ENCODE assay signal across 9 cellular contexts in the genomic region with DNA sequence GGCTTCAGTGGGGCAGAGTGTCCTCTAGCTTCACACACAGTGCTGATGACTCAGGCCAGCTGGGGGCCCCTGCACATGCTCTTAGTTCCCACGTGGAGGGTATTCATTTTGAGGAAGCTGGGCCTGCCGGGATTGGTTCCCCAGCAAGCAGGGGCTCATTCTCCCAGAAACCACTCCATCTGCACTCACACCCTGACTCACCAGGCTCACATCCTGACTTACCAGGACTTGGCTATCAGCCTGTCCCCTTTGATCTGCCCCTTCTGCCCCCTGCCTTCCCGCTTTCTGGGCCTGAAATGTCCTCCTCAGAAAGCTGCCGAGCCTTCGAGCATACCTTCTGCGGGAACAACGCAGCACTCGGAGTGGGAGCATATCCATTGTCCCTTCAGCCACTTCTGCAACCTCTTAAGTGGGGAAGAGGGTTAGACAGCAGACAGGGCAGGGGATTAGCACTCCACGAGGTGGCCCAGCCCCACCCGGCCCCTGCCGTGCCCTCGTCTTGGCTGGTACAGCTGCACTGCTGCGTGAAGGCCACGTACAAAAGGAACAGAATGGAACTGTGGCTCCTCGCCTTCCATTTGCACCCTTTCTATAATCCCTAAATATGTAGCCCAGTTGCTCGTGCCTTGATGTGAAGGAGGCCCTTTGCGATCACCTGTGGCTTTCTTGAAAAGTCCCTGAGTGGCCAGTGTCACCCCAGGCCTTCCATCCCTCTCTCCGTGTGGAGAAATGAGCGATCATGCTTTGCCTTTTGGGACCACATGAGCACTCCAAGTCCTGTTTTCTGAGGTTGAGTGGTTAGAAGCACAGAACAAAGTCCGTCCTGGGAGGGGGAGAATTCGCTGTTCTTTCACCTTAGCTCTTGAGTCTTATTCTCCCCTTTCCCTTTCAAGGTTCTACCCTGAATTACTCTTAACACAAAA. TPM values are rescaled to one million over a fixed set of nuclear protein-coding genes. Genes with fewer than 3 reads are reported as not detected.
DNase-seq lines count a peak whose midpoint lies in the region; ATAC-seq, FAIRE-seq and TF ChIP-seq lines count a peak whose summit lies in the region.
"Had no signal": no experiment of that assay in that cellular context is flagged by ENCODE, and none has a peak within 500 bp of the region (broad histone marks: within the 10 kb centered on the region; RNA-seq: fewer than 3 reads in every experiment).

No MANE protein-coding gene starts in this region.

- peaks cover 49% of the 10 kb centered on the region for H3K4me1 Mint-ChIP-seq in WTC11

- FAIRE-seq in keratinocyte (lab: Jason Lieb, UNC), result peak; percentile 23
- FAIRE-seq: colon had no signal

- H3K4me2 ChIP-seq in keratinocyte (ENCODE audit: control insufficient read depth, extremely low read depth, insufficient read depth, low read depth, low read length), result peak overlapping the region; percentile 12

- H3K36me3 ChIP-seq in keratinocyte (ENCODE audit: control insufficient read depth in 2 of 2, extremely low read depth in 1 of 2, insufficient read depth in 2 of 2, low read length in 2 of 2), result no peaks in the 10 kb centered on the region
- H3K36me3 ChIP-seq in testis (ENCODE audit: low read depth, missing control alignments), result no peaks in the 10 kb centered on the region

- TF ChIP-seq CTCF in WTC11 (IDR thresholded peaks at IDR 0.05) (no peak), keratinocyte (optimal IDR thresholded peaks at IDR 0.05 in 1 of 3, IDR thresholded peaks at IDR 0.05 in 1 of 3, conservative IDR thresholded peaks at IDR 0.05 in 1 of 3; ENCODE audit: extremely low read depth in 1 of 3, insufficient read depth in 2 of 3, low read length in 3 of 3) (no peak), testis (IDR thresholded peaks at IDR 0.05) (no peak)

- H3K9ac ChIP-seq in keratinocyte (ENCODE audit: control insufficient read depth, extremely low read depth, insufficient read depth, low read length), result peak overlapping the region; percentile 78

- no peak overlapping the region for H2AFZ ChIP-seq in keratinocyte (ENCODE audit: control insufficient read depth, low read length)

- H3K27me3 Mint-ChIP-seq in WTC11 (ENCODE audit: low read depth), result no peaks in the 10 kb centered on the region

- H3K79me2 ChIP-seq in keratinocyte (ENCODE audit: control insufficient read depth, insufficient read depth, low read length), result no peaks in the 10 kb centered on the region

- no peaks in the 10 kb centered on the region for H3K9me1 ChIP-seq in keratinocyte (ENCODE audit: control insufficient read depth, extremely low read depth, insufficient read depth, low read length)

- CTCF ChIA-PET in WTC11 (lab: Charles Lee), result interaction anchor here (0.5 to 2.1 kb wide), 3 partner anchors 14 to 178 kb away, joined by 3 to 12 read pairs (median 8); no protein-coding TSS in a partner anchor

- H3K27ac Mint-ChIP-seq in WTC11, result peak overlapping the region; percentile 98

- no peaks in the 10 kb centered on the region for H3K9me3 Mint-ChIP-seq in WTC11

- no peak for TF ChIP-seq POLR2A in testis (IDR thresholded peaks at IDR 0.05)

- peaks cover 9% of the 10 kb centered on the region for H3K36me3 Mint-ChIP-seq in WTC11

- no peaks in the 10 kb centered on the region for H3K9me3 ChIP-seq in keratinocyte (ENCODE audit: control insufficient read depth, low read depth, low read length)
- no peaks in the 10 kb centered on the region for H3K9me3 ChIP-seq in testis

- H4K20me1 ChIP-seq in keratinocyte (ENCODE audit: control insufficient read depth, extremely low read depth, insufficient read depth, low read length), result no peaks in the 10 kb centered on the region

- H3K27me3 ChIP-seq in keratinocyte (ENCODE audit: control insufficient read depth, extremely low read depth, insufficient read depth, low read length), result no peaks in the 10 kb centered on the region
- H3K27me3 ChIP-seq in testis, result no peaks in the 10 kb centered on the region

- dilution Hi-C loops in keratinocyte (cut with MboI; ENCODE audit: extremely low pct_ligation_motif_present, low sequenced_read_pairs), result no loop called here

- POLR2A ChIA-PET in WTC11 (lab: Charles Lee), result no interaction called here

- H3K4me1 ChIP-seq in keratinocyte (ENCODE audit: control insufficient read depth, extremely low read depth, insufficient read depth, low read length), result peaks cover 37% of the 10 kb centered on the region
- H3K4me1 ChIP-seq in testis, result peaks cover 36% of the 10 kb centered on the region

- intact Hi-C loops in testis (cut with DNase I; ENCODE audit: low total_unique reads), result no loop called here

- ATAC-seq in WTC11, result no peak
- ATAC-seq in HG03025 (IDR thresholded peaks at IDR 0.05; ENCODE audit: low FRiP score, unreplicated experiment), result no peak
- ATAC-seq in GM21717 (IDR thresholded peaks at IDR 0.05; ENCODE audit: unreplicated experiment), result no peak
- no peak for ATAC-seq in GM21526 (IDR thresholded peaks at IDR 0.05; ENCODE audit: low FRiP score, unreplicated experiment)
- ATAC-seq in GM21528 (IDR thresholded peaks at IDR 0.05; ENCODE audit: low FRiP score, unreplicated experiment), result no peak

- WGBS in testis, 2 donors, result 86 to 88% methylated on average over 15 to 21 of the region's 21 CpGs

- DNase-seq in LHCN-M2 (ENCODE audit: low read depth), result peak; percentile 74
- no peak for DNase-seq in WTC11 (ENCODE audit: low spot score)
- no peak for DNase-seq in keratinocyte (ENCODE audit: low read depth, low spot score)
- DNase-seq in testis, result no peak

- peak overlapping the region; percentile 90 for H3K27ac ChIP-seq in keratinocyte (ENCODE audit: control insufficient read depth, insufficient read depth, low read length)
- peak overlapping the region; percentile 37 to 57 for H3K27ac ChIP-seq in testis

- H3K4me3 ChIP-seq in keratinocyte (ENCODE audit: control insufficient read depth in 2 of 3, extremely low read depth in 1 of 3, insufficient read depth in 2 of 3, low read depth in 1 of 3, low read length in 3 of 3) (peak overlapping the region in 1 of 3 experiments; percentile 7), testis (no peak overlapping the region)

- no peak overlapping the region for H3K4me3 Mint-ChIP-seq in WTC11

TF ChIP-seq in WTC11, 78 proteins besides CTCF, POLR2A, EP300 and RAD21 (continues in another document):
- TF ChIP-seq ZNF671 (CRISPR knock-in tag; IDR thresholded peaks at IDR 0.05) (no peak), SMAD4 (CRISPR knock-in tag; IDR thresholded peaks at IDR 0.05) (no peak)
- TF ChIP-seq, protein P1, sequence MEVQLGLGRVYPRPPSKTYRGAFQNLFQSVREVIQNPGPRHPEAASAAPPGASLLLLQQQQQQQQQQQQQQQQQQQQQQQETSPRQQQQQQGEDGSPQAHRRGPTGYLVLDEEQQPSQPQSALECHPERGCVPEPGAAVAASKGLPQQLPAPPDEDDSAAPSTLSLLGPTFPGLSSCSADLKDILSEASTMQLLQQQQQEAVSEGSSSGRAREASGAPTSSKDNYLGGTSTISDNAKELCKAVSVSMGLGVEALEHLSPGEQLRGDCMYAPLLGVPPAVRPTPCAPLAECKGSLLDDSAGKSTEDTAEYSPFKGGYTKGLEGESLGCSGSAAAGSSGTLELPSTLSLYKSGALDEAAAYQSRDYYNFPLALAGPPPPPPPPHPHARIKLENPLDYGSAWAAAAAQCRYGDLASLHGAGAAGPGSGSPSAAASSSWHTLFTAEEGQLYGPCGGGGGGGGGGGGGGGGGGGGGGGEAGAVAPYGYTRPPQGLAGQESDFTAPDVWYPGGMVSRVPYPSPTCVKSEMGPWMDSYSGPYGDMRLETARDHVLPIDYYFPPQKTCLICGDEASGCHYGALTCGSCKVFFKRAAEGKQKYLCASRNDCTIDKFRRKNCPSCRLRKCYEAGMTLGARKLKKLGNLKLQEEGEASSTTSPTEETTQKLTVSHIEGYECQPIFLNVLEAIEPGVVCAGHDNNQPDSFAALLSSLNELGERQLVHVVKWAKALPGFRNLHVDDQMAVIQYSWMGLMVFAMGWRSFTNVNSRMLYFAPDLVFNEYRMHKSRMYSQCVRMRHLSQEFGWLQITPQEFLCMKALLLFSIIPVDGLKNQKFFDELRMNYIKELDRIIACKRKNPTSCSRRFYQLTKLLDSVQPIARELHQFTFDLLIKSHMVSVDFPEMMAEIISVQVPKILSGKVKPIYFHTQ (CRISPR knock-in tag; IDR thresholded peaks at IDR 0.05), result no peak
- TF ChIP-seq, protein P2, sequence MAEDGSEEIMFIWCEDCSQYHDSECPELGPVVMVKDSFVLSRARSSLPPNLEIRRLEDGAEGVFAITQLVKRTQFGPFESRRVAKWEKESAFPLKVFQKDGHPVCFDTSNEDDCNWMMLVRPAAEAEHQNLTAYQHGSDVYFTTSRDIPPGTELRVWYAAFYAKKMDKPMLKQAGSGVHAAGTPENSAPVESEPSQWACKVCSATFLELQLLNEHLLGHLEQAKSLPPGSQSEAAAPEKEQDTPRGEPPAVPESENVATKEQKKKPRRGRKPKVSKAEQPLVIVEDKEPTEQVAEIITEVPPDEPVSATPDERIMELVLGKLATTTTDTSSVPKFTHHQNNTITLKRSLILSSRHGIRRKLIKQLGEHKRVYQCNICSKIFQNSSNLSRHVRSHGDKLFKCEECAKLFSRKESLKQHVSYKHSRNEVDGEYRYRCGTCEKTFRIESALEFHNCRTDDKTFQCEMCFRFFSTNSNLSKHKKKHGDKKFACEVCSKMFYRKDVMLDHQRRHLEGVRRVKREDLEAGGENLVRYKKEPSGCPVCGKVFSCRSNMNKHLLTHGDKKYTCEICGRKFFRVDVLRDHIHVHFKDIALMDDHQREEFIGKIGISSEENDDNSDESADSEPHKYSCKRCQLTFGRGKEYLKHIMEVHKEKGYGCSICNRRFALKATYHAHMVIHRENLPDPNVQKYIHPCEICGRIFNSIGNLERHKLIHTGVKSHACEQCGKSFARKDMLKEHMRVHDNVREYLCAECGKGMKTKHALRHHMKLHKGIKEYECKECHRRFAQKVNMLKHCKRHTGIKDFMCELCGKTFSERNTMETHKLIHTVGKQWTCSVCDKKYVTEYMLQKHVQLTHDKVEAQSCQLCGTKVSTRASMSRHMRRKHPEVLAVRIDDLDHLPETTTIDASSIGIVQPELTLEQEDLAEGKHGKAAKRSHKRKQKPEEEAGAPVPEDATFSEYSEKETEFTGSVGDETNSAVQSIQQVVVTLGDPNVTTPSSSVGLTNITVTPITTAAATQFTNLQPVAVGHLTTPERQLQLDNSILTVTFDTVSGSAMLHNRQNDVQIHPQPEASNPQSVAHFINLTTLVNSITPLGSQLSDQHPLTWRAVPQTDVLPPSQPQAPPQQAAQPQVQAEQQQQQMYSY (CRISPR knock-in tag; IDR thresholded peaks at IDR 0.05), result no peak

RNA-seq across cellular contexts. Expression of a gene that starts 26.1 kb away (rescaled TPM):
- total RNA-seq in LHCN-M2 (2014; rRNA removed) (17.8 and 21.4 TPM in 2 replicates), WTC11 (2021) (29.0 to 32.7 TPM (median 30.7 TPM) in 3 replicates), testis (10 to 100 TPM; 48.7 to 73.0 TPM)
- polyA plus RNA-seq in LHCN-M2 (2012), result 11.4 TPM
- polyA plus RNA-seq in keratinocyte (6.8 to 13.9 TPM (median 8.0 TPM) in 3 replicates), testis (ENCODE audit: insufficient read depth, low read depth, low replicate concordance) (33.4 TPM)
- 5.1 TPM for polyA plus RNA-seq in keratinocyte (2011; ENCODE audit: low read depth)
- polyA plus RNA-seq in keratinocyte (2011; cell fraction: cytosol; rRNA removed), result 4.0 and 5.0 TPM in 2 replicates
- polyA plus RNA-seq in keratinocyte (2011; cell fraction: nucleus; rRNA removed), result 33.9 and 38.8 TPM in 2 replicates
- polyA plus RNA-seq in keratinocyte (2012; ENCODE audit: low replicate concordance), result 11.8 and 13.3 TPM in 2 replicates
- 11.1 to 34.4 TPM (median 17.2 TPM) in 3 replicates for polyA minus RNA-seq in keratinocyte
- 12.3 TPM for polyA minus RNA-seq in keratinocyte (2011; cell fraction: cytosol; rRNA and poly(A)+ RNA removed)
- 28.4 and 32.3 TPM in 2 replicates for polyA minus RNA-seq in keratinocyte (2011; cell fraction: nucleus; rRNA and poly(A)+ RNA removed)
